Comparison of ENCODE assay signal across 1 cellular context in genomic region chr19:17887221-17887620, GRCh38.
A peak's percentile ranks its signal among the peaks of the same experiment; 100 is the strongest.
TF ChIP-seq lines count a peak whose summit lies in the region.

No MANE protein-coding gene starts in this region.

TF ChIP-seq in GM12878, 131 proteins besides CTCF, POLR2A, EP300 and RAD21:
- 0 out of 2 replicates have a peak, but pooled peaks have one; percentile 22 for TF ChIP-seq NR2F1 (conservative IDR thresholded peaks at IDR 0.05)
- peak in 1 of 2 experiments; percentile 55; a peak in 1 of 4 replicates for TF ChIP-seq BHLHE40 (IDR thresholded peaks at IDR 0.05; ENCODE audit: borderline replicate concordance in 1 of 2, low read depth in 2 of 2, low read length in 1 of 2)
- TF ChIP-seq IKZF2 (IDR thresholded peaks at IDR 0.05), result peak in 1 of 2 experiments; percentile 33; a peak in 1 of 4 replicates
- peak; percentile 16; the same call in 1 of the 2 replicates for TF ChIP-seq RUNX3 (IDR thresholded peaks at IDR 0.05; ENCODE audit: low read length)
